ENCODE assay signal across 16 cellular contexts in genomic region chr5:1761453-1761755, GRCh38.
"Had no signal": no experiment of that assay in that cellular context is flagged by ENCODE, and none has a peak within 500 bp of the region (broad histone marks: within the 10 kb centered on the region; RNA-seq: fewer than 3 reads in every experiment).

No MANE protein-coding gene starts in this region.

- H3K4me3 ChIP-seq: pancreas, transverse colon had no signal

- H3K9me3 ChIP-seq: pancreas, transverse colon had no signal

- DNase-seq: activated CD4-positive, alpha-beta T cell treated with anti-CD3 and anti-CD28 coated beads for 4 hours; activated gamma-delta T cell treated with Interleukin-2 at 50 U/mL for 16 hours; anterior cingulate cortex; brain microvascular endothelial cell; effector CD8-positive, alpha-beta T cell; foreskin fibroblast; hypothalamus; kidney glomerular epithelial cell; midbrain; stimulated activated CD4-positive, alpha-beta T cell treated with anti-CD3 and anti-CD28 coated beads, Interleukin-2, amount 100 ng/mL, for 48 hours; stimulated activated naive B cell treated with anti-CD40 and anti-IgM and Interleukin-4, amounts not matched to agents 10 μg/mL and 1 μg/mL and 100 μg/mL, for 72 hours; substantia nigra; T-helper 17 cell; transverse colon had no signal

- H3K27ac ChIP-seq: brain microvascular endothelial cell, pancreas, transverse colon had no signal

- H3K9me3 Mint-ChIP-seq: central memory CD8-positive, alpha-beta T cell had no signal

- H3K27ac Mint-ChIP-seq: stimulated activated naive B cell treated with anti-CD40 and anti-IgM and Interleukin-4, amounts not matched to agents 10 μg/mL and 1 μg/mL and 100 μg/mL, for 72 hours; T-helper 17 cell had no signal

- H3K4me1 ChIP-seq: pancreas, transverse colon had no signal

- H3K36me3 ChIP-seq: brain microvascular endothelial cell, pancreas, transverse colon had no signal

- ATAC-seq: pancreas; stimulated activated naive B cell treated with anti-CD40 and anti-IgM and Interleukin-4, amounts not matched to agents 10 μg/mL and 1 μg/mL and 100 μg/mL, for 72 hours; T-helper 17 cell had no signal

- H3K27me3 ChIP-seq: brain microvascular endothelial cell, pancreas had no signal

- H3K4me1 Mint-ChIP-seq: central memory CD8-positive, alpha-beta T cell; stimulated activated naive B cell treated with anti-CD40 and anti-IgM and Interleukin-4, amounts not matched to agents 10 μg/mL and 1 μg/mL and 100 μg/mL, for 72 hours; T-helper 17 cell had no signal

- H3K4me3 Mint-ChIP-seq: central memory CD8-positive, alpha-beta T cell; stimulated activated naive B cell treated with anti-CD40 and anti-IgM and Interleukin-4, amounts not matched to agents 10 μg/mL and 1 μg/mL and 100 μg/mL, for 72 hours; T-helper 17 cell had no signal
